In the genomic region with DNA sequence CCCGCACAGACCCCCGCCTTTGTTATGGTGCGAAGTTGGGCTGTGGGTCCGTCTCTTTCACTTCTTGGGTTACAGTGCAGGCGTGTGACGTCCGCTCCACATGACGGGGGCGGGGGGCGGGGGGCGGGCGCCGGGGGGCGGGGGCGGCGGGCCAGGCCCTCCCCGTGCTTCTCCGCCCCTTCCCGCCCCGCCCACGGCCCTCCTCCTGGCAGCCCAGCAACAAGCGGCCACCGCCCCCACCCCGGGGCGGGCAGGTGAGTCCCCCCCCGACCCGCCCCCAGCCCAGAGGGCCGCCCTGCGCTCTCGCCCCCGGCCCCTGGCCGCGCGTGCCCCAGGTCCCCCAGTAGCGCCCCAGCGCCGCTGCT, we compare ENCODE assay signal across 8 cellular contexts. TPM values are rescaled to one million over a fixed set of nuclear protein-coding genes. Genes with fewer than 3 reads are reported as not detected.
DNase-seq lines count a peak whose midpoint lies in the region; ATAC-seq and TF ChIP-seq lines count a peak whose summit lies in the region.

No MANE protein-coding gene starts in this region.

- H2AFZ ChIP-seq in PC-3 (ENCODE audit: low read length) (no peak overlapping the region), osteoblast (ENCODE audit: low read length) (peak overlapping the region; percentile 95)

- H3K27me3 Mint-ChIP-seq in activated naive CD4-positive, alpha-beta T cell treated with anti-CD3 and anti-CD28 coated beads, Interleukin-2, amount 50 U/mL, for 24 hours: no peaks in the 10 kb centered on the region
- peaks cover 30% of the 10 kb centered on the region for H3K27me3 Mint-ChIP-seq in glutamatergic neuron (ENCODE audit: unreplicated experiment)

- peaks cover 81% of the 10 kb centered on the region for H3K27me3 ChIP-seq in PC-3 (ENCODE audit: low read length)
- H3K27me3 ChIP-seq in osteoblast (ENCODE audit: insufficient read depth, low read length): no peaks in the 10 kb centered on the region
- no peaks in the 10 kb centered on the region for H3K27me3 ChIP-seq in vagina

- H3K4me3 ChIP-seq in AG10803 (ENCODE audit: low read length) (peak overlapping the region; percentile 66), HFF-Myc (replicated peaks; ENCODE audit: low read depth, low read length) (peak overlapping the region; percentile 77), PC-3 (ENCODE audit: low read length) (peak overlapping the region; percentile 67), osteoblast (ENCODE audit: insufficient read depth, low read length) (peak overlapping the region; percentile 91), vagina (peak overlapping the region; percentile 79 to 99)

- ATAC-seq in PC-3 (peak; percentile 3; the same call in 1 of the 2 replicates), GM19395 (IDR thresholded peaks at IDR 0.05; ENCODE audit: unreplicated experiment) (no peak)

- no peaks in the 10 kb centered on the region for H3K9me2 ChIP-seq in PC-3 (replicated peaks; ENCODE audit: low read length)

- no peak for TF ChIP-seq POLR2A in vagina (IDR thresholded peaks at IDR 0.05)

- DNase-seq in AG10803 (ENCODE audit: low read depth) (peak; percentile 49), HFF-Myc (ENCODE audit: extremely low read depth, low read depth) (no peak), PC-3 (no peak), glutamatergic neuron (peak; percentile 78), osteoblast (ENCODE audit: insufficient read length, low spot score, missing footprints) (peak; percentile 97), vagina (ENCODE audit: extremely low spot score in 2 of 2) (no peak)

- BruUV-seq in PC-3 (replicated peaks; lab: Mats Ljungman, UMichigan): no TSS peak

- H3K36me3 Mint-ChIP-seq in activated naive CD4-positive, alpha-beta T cell treated with anti-CD3 and anti-CD28 coated beads, Interleukin-2, amount 50 U/mL, for 24 hours: no peaks in the 10 kb centered on the region
- no peaks in the 10 kb centered on the region for H3K36me3 Mint-ChIP-seq in glutamatergic neuron (ENCODE audit: unreplicated experiment)

- peaks cover 52% of the 10 kb centered on the region for H3K4me1 Mint-ChIP-seq in activated naive CD4-positive, alpha-beta T cell treated with anti-CD3 and anti-CD28 coated beads, Interleukin-2, amount 50 U/mL, for 24 hours
- peaks cover 21% of the 10 kb centered on the region for H3K4me1 Mint-ChIP-seq in glutamatergic neuron (ENCODE audit: low read depth, unreplicated experiment)

- peak overlapping the region; percentile 30 for H3K27ac Mint-ChIP-seq in activated naive CD4-positive, alpha-beta T cell treated with anti-CD3 and anti-CD28 coated beads, Interleukin-2, amount 50 U/mL, for 24 hours
- peak overlapping the region; percentile 94 for H3K27ac Mint-ChIP-seq in glutamatergic neuron (ENCODE audit: unreplicated experiment)

- no peak for TF ChIP-seq CTCF in AG10803 (conservative IDR thresholded peaks at IDR 0.05; ENCODE audit: low read length)
- TF ChIP-seq CTCF in HFF-Myc (IDR thresholded peaks at IDR 0.05; ENCODE audit: low read depth, low read length, missing control alignments): no peak
- no peak for TF ChIP-seq CTCF in PC-3 (conservative IDR thresholded peaks at IDR 0.05; ENCODE audit: low read depth, low read length)
- no peak for TF ChIP-seq CTCF in glutamatergic neuron (IDR thresholded peaks at IDR 0.05; ENCODE audit: partially characterized antibody, unreplicated experiment)
- TF ChIP-seq CTCF in osteoblast (IDR thresholded peaks at IDR 0.05; ENCODE audit: extremely low read depth, low read depth, low read length): no peak
- TF ChIP-seq CTCF in vagina (IDR thresholded peaks at IDR 0.05): no peak

- H3F3A ChIP-seq in PC-3 (ENCODE audit: low read length, unreplicated experiment): no peaks in the 10 kb centered on the region

- H3K4me3 Mint-ChIP-seq in activated naive CD4-positive, alpha-beta T cell treated with anti-CD3 and anti-CD28 coated beads, Interleukin-2, amount 50 U/mL, for 24 hours: peak overlapping the region; percentile 96
- peak overlapping the region; percentile 92 for H3K4me3 Mint-ChIP-seq in glutamatergic neuron (ENCODE audit: unreplicated experiment)

- CTCF ChIA-PET in PC-3 (lab: Charles Lee): no interaction called here

- H4K20me1 ChIP-seq in PC-3 (ENCODE audit: low read length) (no peaks in the 10 kb centered on the region), osteoblast (ENCODE audit: insufficient read depth, low read length) (peaks cover 14% of the 10 kb centered on the region)

- intact Hi-C loops in PC-3 (cut with micrococcal nuclease): loop anchor here (5.0 kb wide), 1 partner anchor 39 kb away; no protein-coding TSS in a partner anchor
- intact Hi-C loops in vagina (cut with DNase I): loop anchor here (5.0 to 10.0 kb wide), 2 partner anchors 39 to 77 kb away; no protein-coding TSS in a partner anchor

- no peaks in the 10 kb centered on the region for H3K4me1 ChIP-seq in PC-3 (ENCODE audit: insufficient read depth, low read length)
- peaks cover 22% of the 10 kb centered on the region for H3K4me1 ChIP-seq in osteoblast (ENCODE audit: insufficient read depth, low read length)
- H3K4me1 ChIP-seq in vagina: peaks cover 41% of the 10 kb centered on the region

- H3K36me3 ChIP-seq in PC-3 (ENCODE audit: low read depth, low read length): no peaks in the 10 kb centered on the region
- no peaks in the 10 kb centered on the region for H3K36me3 ChIP-seq in osteoblast (ENCODE audit: insufficient read depth, low read length)
- H3K36me3 ChIP-seq in vagina: no peaks in the 10 kb centered on the region

- peak overlapping the region; percentile 88 for H3K4me2 ChIP-seq in PC-3 (ENCODE audit: low read length)
- peak overlapping the region; percentile 100 for H3K4me2 ChIP-seq in osteoblast (ENCODE audit: insufficient read depth, low read length)

- H3K9ac ChIP-seq in PC-3 (ENCODE audit: low read length): no peak overlapping the region

- H3K9me3 Mint-ChIP-seq in activated naive CD4-positive, alpha-beta T cell treated with anti-CD3 and anti-CD28 coated beads, Interleukin-2, amount 50 U/mL, for 24 hours: no peaks in the 10 kb centered on the region
- H3K9me3 Mint-ChIP-seq in glutamatergic neuron (ENCODE audit: unreplicated experiment): peaks cover 43% of the 10 kb centered on the region

- POLR2A ChIA-PET in PC-3 (lab: Charles Lee; ENCODE audit: unreplicated experiment): no interaction called here

- H3K9me3 ChIP-seq in PC-3 (ENCODE audit: low read length) (no peaks in the 10 kb centered on the region), osteoblast (ENCODE audit: low read depth, low read length) (no peaks in the 10 kb centered on the region), vagina (no peaks in the 10 kb centered on the region)

- H3K27ac ChIP-seq in PC-3 (ENCODE audit: low read length): no peak overlapping the region
- no peak overlapping the region for H3K27ac ChIP-seq in osteoblast (ENCODE audit: low read depth, low read length)
- peak overlapping the region; percentile 97 for H3K27ac ChIP-seq in vagina

- H3K79me2 ChIP-seq in PC-3 (ENCODE audit: low read length): no peaks in the 10 kb centered on the region
- peaks cover 48% of the 10 kb centered on the region for H3K79me2 ChIP-seq in osteoblast (ENCODE audit: insufficient read depth, low read length)

RNA-seq across cellular contexts. Expression of a gene that starts 3.6 kb away (rescaled TPM):
- total RNA-seq in PC-3 (2014; rRNA removed) (1.7 and 4.0 TPM in 2 replicates), glutamatergic neuron (ENCODE audit: unreplicated experiment) (192 TPM), osteoblast (16.3 and 17.7 TPM in 2 replicates), vagina (46.4 TPM)

Comparison
In these comparisons a context has a peak if more than half of its experiments do, and no peak if none do; other contexts are left out.
1. DNase-seq: peak in AG10803 (single experiment), glutamatergic neuron (single experiment) and osteoblast (single experiment); none in HFF-Myc (single experiment), PC-3 (single experiment) and vagina (0 of 2).
2. Peak in every context shown above with its lines, with median percentiles within 50 percentile points of each other: H3K4me3 ChIP-seq.